12 cellular contexts compared by ENCODE assay signal in the genomic region with DNA sequence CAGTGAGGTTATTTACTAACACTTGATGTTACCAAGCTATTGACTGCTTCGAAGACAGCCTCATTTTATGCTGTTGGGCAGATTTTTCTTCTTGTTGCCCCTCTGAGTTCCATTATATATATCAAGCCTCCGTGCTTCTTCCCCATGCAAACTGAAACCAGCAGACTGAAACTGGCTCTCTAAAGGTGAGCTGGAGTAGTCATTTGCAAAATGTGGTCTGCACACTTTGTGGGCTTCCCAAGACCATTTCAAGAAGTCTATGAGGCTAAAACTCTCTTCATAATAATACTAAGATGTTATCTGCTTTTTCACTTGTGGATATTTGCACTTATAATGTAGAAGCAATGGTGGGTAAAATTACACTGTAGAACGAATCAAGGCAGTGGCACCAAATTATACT. TPM values are rescaled to one million over a fixed set of nuclear protein-coding genes. Genes with fewer than 3 reads are reported as not detected.
A peak's percentile ranks its signal among the peaks of the same experiment; 100 is the strongest.
DNase-seq lines count a peak whose midpoint lies in the region; ATAC-seq, FAIRE-seq and TF ChIP-seq lines count a peak whose summit lies in the region.
"Had no signal": no experiment of that assay in that cellular context is flagged by ENCODE, and none has a peak within 500 bp of the region (broad histone marks: within the 10 kb centered on the region; RNA-seq: fewer than 3 reads in every experiment).

No MANE protein-coding gene starts in this region.

- ATAC-seq in GM19351 (IDR thresholded peaks at IDR 0.05; ENCODE audit: unreplicated experiment) (peak; percentile 99), HG02642 (IDR thresholded peaks at IDR 0.05; ENCODE audit: poor library complexity, unreplicated experiment) (peak; percentile 93), HG03432 (IDR thresholded peaks at IDR 0.05; ENCODE audit: unreplicated experiment) (peak; percentile 95), left colon (no peak)
- ATAC-seq in activated CD4-positive, alpha-beta T cell treated with anti-CD3 and anti-CD28 coated beads for 36 hours: no peak

- CTCF ChIA-PET in activated CD4-positive, alpha-beta T cell treated with anti-CD3 and anti-CD28 coated beads for 36 hours (lab: Charles Lee): interaction anchor here (0.6 kb wide), 1 partner anchor 190 kb away, joined by 3 read pairs; no protein-coding TSS in a partner anchor

- H3K4me1 Mint-ChIP-seq in activated CD4-positive, alpha-beta T cell treated with anti-CD3 and anti-CD28 coated beads for 36 hours: no peaks in the 10 kb centered on the region
- H3K4me1 Mint-ChIP-seq: nephron progenitor cell had no signal

- POLR2A ChIA-PET in activated CD4-positive, alpha-beta T cell treated with anti-CD3 and anti-CD28 coated beads for 36 hours (lab: Charles Lee): no interaction called here

- intact Hi-C loops in activated CD4-positive, alpha-beta T cell treated with anti-CD3 and anti-CD28 coated beads for 36 hours (cut with DNase I, micrococcal nuclease): no loop called here
- intact Hi-C loops in left colon (cut with DNase I, micrococcal nuclease): no loop called here

- H3K36me3 Mint-ChIP-seq in activated CD4-positive, alpha-beta T cell treated with anti-CD3 and anti-CD28 coated beads for 36 hours (ENCODE audit: low read depth): peaks cover 16% of the 10 kb centered on the region

- no peaks in the 10 kb centered on the region for H3K9me3 Mint-ChIP-seq in activated CD4-positive, alpha-beta T cell treated with anti-CD3 and anti-CD28 coated beads for 36 hours (ENCODE audit: low read depth)
- H3K9me3 Mint-ChIP-seq: nephron progenitor cell had no signal

- H3K27ac Mint-ChIP-seq in activated CD4-positive, alpha-beta T cell treated with anti-CD3 and anti-CD28 coated beads for 36 hours: no peak overlapping the region
- H3K27ac Mint-ChIP-seq: nephron progenitor cell had no signal

- DNase-seq in GM12892 (ENCODE audit: insufficient read length): peak; percentile 41
- no peak for DNase-seq in activated T-cell treated with anti-CD3 and anti-CD28 coated beads, Interleukin-2, amount 50 U/mL, for 1 hour
- no peak for DNase-seq in activated CD4-positive, alpha-beta T cell treated with anti-CD3 and anti-CD28 coated beads for 36 hours
- no peak for DNase-seq in left colon
- DNase-seq in NCI-H2227 (lab: John Stamatoyannopoulos, UW; ENCODE audit: unreplicated experiment): no peak
- DNase-seq: activated CD4-positive, CD25-positive, alpha-beta regulatory T cell; NCI-H510A treated with DMSO at 0.1 percent for 48 hours; nephron progenitor cell; stimulated activated CD8-positive, alpha-beta memory T cell treated with anti-CD3 and anti-CD28 coated beads, Interleukin-4, amount 100 ng/mL, for 48 hours had no signal

- no peak overlapping the region for H3K4me3 Mint-ChIP-seq in activated CD4-positive, alpha-beta T cell treated with anti-CD3 and anti-CD28 coated beads for 36 hours
- H3K4me3 Mint-ChIP-seq: nephron progenitor cell had no signal

- TF ChIP-seq POLR2A in GM12892 (IDR thresholded peaks at IDR 0.05; ENCODE audit: low read depth, low read length): no peak

- no peaks in the 10 kb centered on the region for H3K27me3 Mint-ChIP-seq in activated CD4-positive, alpha-beta T cell treated with anti-CD3 and anti-CD28 coated beads for 36 hours

- peak; percentile 84 for FAIRE-seq in GM12892 (lab: Jason Lieb, UNC)

RNA-seq across cellular contexts. Expression of gene SLC36A1, which starts 13.9 kb away (rescaled TPM):
- polyA plus RNA-seq in GM12892 (2012; ENCODE audit: missing spikeins): 2.9 TPM
- total RNA-seq in activated CD4-positive, alpha-beta T cell treated with anti-CD3 and anti-CD28 coated beads for 36 hours: 1 to 10 TPM; 3.4 to 4.4 TPM
- total RNA-seq in left colon: 10 to 100 TPM; 46.1 to 52.5 TPM

Comparison
In these comparisons a context has a peak if more than half of its experiments do, and no peak if none do; other contexts are left out.
1. ATAC-seq: peak in GM19351 (single experiment), HG02642 (single experiment) and HG03432 (single experiment); none in activated CD4-positive, alpha-beta T cell treated with anti-CD3 and anti-CD28 coated beads for 36 hours (single experiment) and left colon (single experiment).
2. RNA of gene SLC36A1, which starts 13.9 kb away (total RNA-seq): 46.1 to 52.5 TPM in left colon; 3.4 to 4.4 TPM in activated CD4-positive, alpha-beta T cell treated with anti-CD3 and anti-CD28 coated beads for 36 hours; every median in the first group is over 4 times any median in the second.